23 cellular contexts compared by ENCODE assay signal in the genomic region with DNA sequence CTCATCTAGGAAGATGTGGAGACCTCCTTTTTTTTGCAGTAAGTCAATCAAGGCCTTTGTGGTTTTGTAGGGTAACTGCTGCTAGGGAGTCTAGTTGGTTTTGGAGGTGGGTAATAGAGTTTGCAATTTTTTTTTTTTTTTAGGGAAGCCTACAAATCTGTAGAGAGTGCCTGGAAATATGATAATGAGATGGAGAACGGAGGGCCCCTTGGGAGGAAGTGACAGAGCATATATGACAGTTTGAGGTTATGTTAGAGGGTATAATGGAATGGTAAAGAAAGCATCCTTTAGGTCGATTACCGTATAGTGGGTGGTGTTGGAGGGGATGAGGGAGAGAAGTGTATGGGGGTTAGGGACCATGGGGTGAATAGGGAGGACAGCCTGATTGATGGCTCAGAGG.
"Had no signal": no experiment of that assay in that cellular context is flagged by ENCODE, and none has a peak within 500 bp of the region (broad histone marks: within the 10 kb centered on the region; RNA-seq: fewer than 3 reads in every experiment).

No MANE protein-coding gene starts in this region.

- H3K27me3 ChIP-seq: MG63 had no signal

- H3K4me3 ChIP-seq: MG63 had no signal

- H3K4me3 Mint-ChIP-seq: IgD-negative memory B cell; T-cell; T-helper 1 cell treated with Interleukin-12 subunit alpha and Interleukin-12 subunit beta and Interleukin-4 antibody, amounts not matched to agents 30 μg/mL and 1 μg/mL, for 36 hours had no signal

- H3K27ac Mint-ChIP-seq: IgD-negative memory B cell; T-cell; T-helper 1 cell treated with Interleukin-12 subunit alpha and Interleukin-12 subunit beta and Interleukin-4 antibody, amounts not matched to agents 30 μg/mL and 1 μg/mL, for 36 hours had no signal

- H3K4me1 Mint-ChIP-seq: IgD-negative memory B cell had no signal

- H3K9me3 Mint-ChIP-seq: T-cell; T-helper 1 cell treated with Interleukin-12 subunit alpha and Interleukin-12 subunit beta and Interleukin-4 antibody, amounts not matched to agents 30 μg/mL and 1 μg/mL, for 36 hours had no signal

- ATAC-seq: T-cell had no signal

- H3K36me3 ChIP-seq: MG63 had no signal

- H3K9me3 ChIP-seq: MG63, SK-N-SH had no signal

- DNase-seq: Karpas-422, KG1, MG63, NCI-H1048, NCI-H1105 treated with DMSO at 0.1 percent for 48 hours, NCI-H1417 treated with DMSO at 0.1 percent for 48 hours, NCI-H146, NCI-H1694 treated with DMSO at 0.1 percent for 48 hours, NCI-H1930, NCI-H2081, NCI-H2107, NCI-H226, NCI-H510A, NCI-H69, NCI-H774, Right ventricle myocardium superior, RPMI8226, SK-N-SH, SW 1271, T-cell had no signal

- H3K27ac ChIP-seq: HL-60 had no signal

- H3K27me3 Mint-ChIP-seq: IgD-negative memory B cell, T-cell had no signal
